In genomic region chrX:42837747-42838146, GRCh38 we compare ENCODE assay signal across 24 cellular contexts. TPM values are rescaled to one million over a fixed set of nuclear protein-coding genes. Genes with fewer than 3 reads are reported as not detected.
DNase-seq lines count a peak whose midpoint lies in the region; ATAC-seq and TF ChIP-seq lines count a peak whose summit lies in the region.
"Had no signal": no experiment of that assay in that cellular context is flagged by ENCODE, and none has a peak within 500 bp of the region (broad histone marks: within the 10 kb centered on the region; RNA-seq: fewer than 3 reads in every experiment).

No MANE protein-coding gene starts in this region.

- DNase-seq in GM12865 (ENCODE audit: low read depth) (peak; percentile 21), MV-4-11 (lab: John Stamatoyannopoulos, UW) (peak; percentile 3), RPMI8226 (no peak), DMS114 treated with DMSO at 0.1 percent for 48 hours (lab: John Stamatoyannopoulos, UW; ENCODE audit: unreplicated experiment) (no peak), foreskin keratinocyte (no peak), LoVo (ENCODE audit: low spot score) (no peak)
- DNase-seq: activated naive CD4-positive, alpha-beta T cell treated with Interleukin-2 at 50 U/mL for 16 hours; brain microvascular endothelial cell; Caco-2; dorsolateral prefrontal cortex; GF-D8; NCI-H187 treated with DMSO at 0.1 percent for 48 hours; psoas muscle; stimulated activated CD4-positive, alpha-beta T cell treated with anti-CD3 and anti-CD28 coated beads, Interleukin-15, amount 100 ng/mL, for 24 hours; tibial artery had no signal

- peak; percentile 74 for ATAC-seq in GM19328 (IDR thresholded peaks at IDR 0.05; ENCODE audit: unreplicated experiment)
- ATAC-seq in HG02852 (IDR thresholded peaks at IDR 0.05; ENCODE audit: unreplicated experiment), result peak; percentile 84
- ATAC-seq in foreskin keratinocyte, result no peak
- ATAC-seq: psoas muscle had no signal

- H3K27ac ChIP-seq in foreskin keratinocyte, result no peak overlapping the region
- H3K27ac ChIP-seq: brain microvascular endothelial cell, dorsolateral prefrontal cortex, psoas muscle, tibial artery had no signal

- H3K27me3 ChIP-seq in foreskin keratinocyte, result no peaks in the 10 kb centered on the region
- H3K27me3 ChIP-seq: brain microvascular endothelial cell, tibial artery had no signal

- TF ChIP-seq CTCF in GM12865 (IDR thresholded peaks at IDR 0.05; ENCODE audit: insufficient read depth, low read depth, low read length, missing control alignments), result no peak
- TF ChIP-seq CTCF in foreskin keratinocyte (conservative IDR thresholded peaks at IDR 0.05), result no peak

- no peak overlapping the region for H3K4me3 ChIP-seq in GM12865 (ENCODE audit: low read depth, low read length)
- H3K4me3 ChIP-seq: HAP-1, psoas muscle, tibial artery had no signal

- peaks cover 3% of the 10 kb centered on the region for H3K4me1 ChIP-seq in foreskin keratinocyte
- H3K4me1 ChIP-seq: Caco-2, HAP-1, psoas muscle, tibial artery had no signal

RNA-seq across cellular contexts. Expression of gene PPP1R2C, which starts 59.8 kb away (rescaled TPM):
- total RNA-seq in foreskin keratinocyte, result not detected in 2 replicates
- polyA plus RNA-seq in foreskin keratinocyte, result not detected in 2 replicates
- total RNA-seq: activated CD8-positive, alpha-beta memory T cell treated with anti-CD3 and anti-CD28 coated beads for 36 hours; Caco-2; dorsolateral prefrontal cortex; LHCN-M2; liver; naive thymus-derived CD8-positive, alpha-beta T cell; psoas muscle; SK-MEL-5 had no signal
- polyA plus RNA-seq: AG04450, liver, psoas muscle had no signal

Comparison
In these comparisons a context has a peak if more than half of its experiments do, and no peak if none do; other contexts are left out.
1. DNase-seq: peak in GM12865 (single experiment) and MV-4-11 (single experiment); none in RPMI8226 (single experiment), DMS114 treated with DMSO at 0.1 percent for 48 hours (single experiment), foreskin keratinocyte (0 of 2) and LoVo (single experiment).